ENCODE assay signal across 20 cellular contexts in genomic region chr6:122683996-122684651, GRCh38.
"Had no signal": no experiment of that assay in that cellular context is flagged by ENCODE, and none has a peak within 500 bp of the region (broad histone marks: within the 10 kb centered on the region; RNA-seq: fewer than 3 reads in every experiment).

No MANE protein-coding gene starts in this region.

- H3K4me1 ChIP-seq: breast epithelium, esophagus muscularis mucosa, heart left ventricle, left lung, suprapubic skin, upper lobe of right lung had no signal

- H3K4me1 Mint-ChIP-seq: activated CD4-positive, alpha-beta T cell treated with anti-CD3 and anti-CD28 coated beads, Interleukin-2, amount 10 ng/mL, durations not matched to agents 7 days and 5 days; memory B cell; T-helper 17 cell had no signal

- H3K4me3 Mint-ChIP-seq: activated CD4-positive, alpha-beta T cell treated with anti-CD3 and anti-CD28 coated beads, Interleukin-2, amount 10 ng/mL, durations not matched to agents 7 days and 5 days; activated naive CD8-positive, alpha-beta T cell; activated T-cell treated with anti-CD3 and anti-CD28 coated beads, Interleukin-2, amount 50 U/mL, for 24 hours; memory B cell; nephron progenitor cell; T-helper 17 cell had no signal

- ATAC-seq: heart left ventricle; left lung; stimulated activated naive CD8-positive, alpha-beta T cell treated with anti-CD3 and anti-CD28 coated beads, Interleukin-15, Interleukin-2, amounts not matched to agents 100 U/mL and 50 U/mL, for 24 hours; T-helper 17 cell; upper lobe of right lung had no signal

- H3K27ac ChIP-seq: breast epithelium, esophagus muscularis mucosa, heart left ventricle, left lung, suprapubic skin, upper lobe of right lung had no signal

- H3K27ac Mint-ChIP-seq: activated CD4-positive, alpha-beta T cell treated with anti-CD3 and anti-CD28 coated beads, Interleukin-2, amount 10 ng/mL, durations not matched to agents 7 days and 5 days; activated naive CD8-positive, alpha-beta T cell; activated T-cell treated with anti-CD3 and anti-CD28 coated beads, Interleukin-2, amount 50 U/mL, for 24 hours; memory B cell; nephron progenitor cell; T-helper 17 cell had no signal

- H3K36me3 Mint-ChIP-seq: activated naive CD8-positive, alpha-beta T cell; memory B cell had no signal

- H3K9me3 ChIP-seq: breast epithelium, esophagus muscularis mucosa, heart left ventricle, left lung, suprapubic skin, upper lobe of right lung had no signal

- DNase-seq: activated CD4-positive, alpha-beta T cell treated with anti-CD3 and anti-CD28 coated beads, Interleukin-2, amount 10 ng/mL, durations not matched to agents 7 days and 5 days; activated CD4-positive, CD25-positive, alpha-beta regulatory T cell; activated effector memory CD4-positive, alpha-beta T cell treated with anti-CD3 and anti-CD28 coated beads, Interleukin-2, amount 50 U/mL, for 16 hours; activated T-cell treated with anti-CD3 and anti-CD28 coated beads, Interleukin-2, amount 50 U/mL, for 24 hours; amygdala; foreskin melanocyte; heart left ventricle; islet precursor cell; left lung; nephron progenitor cell; stimulated activated CD4-positive, alpha-beta T cell treated with anti-CD3 and anti-CD28 coated beads, Interleukin-4, amount 100 ng/mL, for 1 hour; stimulated activated CD8-positive, alpha-beta memory T cell treated with anti-CD3 and anti-CD28 coated beads, Interleukin-4, amount 100 ng/mL, for 48 hours; stimulated activated naive CD8-positive, alpha-beta T cell treated with anti-CD3 and anti-CD28 coated beads, Interleukin-15, Interleukin-2, amounts not matched to agents 100 U/mL and 50 U/mL, for 24 hours; T-helper 17 cell; upper lobe of right lung had no signal

- H3K36me3 ChIP-seq: breast epithelium, esophagus muscularis mucosa, heart left ventricle, left lung, suprapubic skin, upper lobe of right lung had no signal

- H3K27me3 ChIP-seq: breast epithelium, esophagus muscularis mucosa, heart left ventricle, left lung, suprapubic skin, upper lobe of right lung had no signal

- H3K4me3 ChIP-seq: breast epithelium, esophagus muscularis mucosa, heart left ventricle, left lung, suprapubic skin, upper lobe of right lung had no signal

- H3K27me3 Mint-ChIP-seq: activated CD4-positive, alpha-beta T cell treated with anti-CD3 and anti-CD28 coated beads, Interleukin-2, amount 10 ng/mL, durations not matched to agents 7 days and 5 days; activated naive CD8-positive, alpha-beta T cell; activated T-cell treated with anti-CD3 and anti-CD28 coated beads, Interleukin-2, amount 50 U/mL, for 24 hours; T-helper 17 cell had no signal

- H3K9me3 Mint-ChIP-seq: activated CD4-positive, alpha-beta T cell treated with anti-CD3 and anti-CD28 coated beads, Interleukin-2, amount 10 ng/mL, durations not matched to agents 7 days and 5 days had no signal
